ENCODE assay signal across 8 cellular contexts in genomic region chr2:27409321-27410073, GRCh38. TPM values are rescaled to one million over a fixed set of nuclear protein-coding genes. Genes with fewer than 3 reads are reported as not detected.
DNase-seq lines count a peak whose midpoint lies in the region; ATAC-seq and TF ChIP-seq lines count a peak whose summit lies in the region.

A gene with protein sequence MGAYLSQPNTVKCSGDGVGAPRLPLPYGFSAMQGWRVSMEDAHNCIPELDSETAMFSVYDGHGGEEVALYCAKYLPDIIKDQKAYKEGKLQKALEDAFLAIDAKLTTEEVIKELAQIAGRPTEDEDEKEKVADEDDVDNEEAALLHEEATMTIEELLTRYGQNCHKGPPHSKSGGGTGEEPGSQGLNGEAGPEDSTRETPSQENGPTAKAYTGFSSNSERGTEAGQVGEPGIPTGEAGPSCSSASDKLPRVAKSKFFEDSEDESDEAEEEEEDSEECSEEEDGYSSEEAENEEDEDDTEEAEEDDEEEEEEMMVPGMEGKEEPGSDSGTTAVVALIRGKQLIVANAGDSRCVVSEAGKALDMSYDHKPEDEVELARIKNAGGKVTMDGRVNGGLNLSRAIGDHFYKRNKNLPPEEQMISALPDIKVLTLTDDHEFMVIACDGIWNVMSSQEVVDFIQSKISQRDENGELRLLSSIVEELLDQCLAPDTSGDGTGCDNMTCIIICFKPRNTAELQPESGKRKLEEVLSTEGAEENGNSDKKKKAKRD (minus strand): TSS chr2:27409591. CDS start chr2:27409422, 169 bp downstream.

- peaks cover 10% of the 10 kb centered on the region for H3K4me1 Mint-ChIP-seq in endothelial cell (ENCODE audit: unreplicated experiment)

- peaks cover 49% of the 10 kb centered on the region for H3K79me2 ChIP-seq in OCI-LY3 (ENCODE audit: low read length)

- peak within 1 kb of the TSS; percentile 97 for H3K27ac Mint-ChIP-seq in endothelial cell (ENCODE audit: unreplicated experiment)

- H3K4me3 Mint-ChIP-seq in endothelial cell (ENCODE audit: unreplicated experiment): peak within 1 kb of the TSS; percentile 97

- no peaks in the 10 kb centered on the region for H3K9me3 ChIP-seq in OCI-LY3 (ENCODE audit: insufficient read depth, low read length)

- peak within 1 kb of the TSS; percentile 91 for H2AFZ ChIP-seq in OCI-LY3 (ENCODE audit: low read depth, low read length)

- 0 out of 2 replicates have a peak, but pooled peaks cover 2% of the 10 kb centered on the region for H3K27me3 ChIP-seq in OCI-LY3 (ENCODE audit: low read depth, low read length)

- DNase-seq in DMS 273 (lab: John Stamatoyannopoulos, UW; ENCODE audit: unreplicated experiment): peak; percentile 98
- DNase-seq in HuH-7.5 (ENCODE audit: low spot score): peak; percentile 70
- DNase-seq in activated CD8-positive, alpha-beta memory T cell treated with anti-CD3 and anti-CD28 coated beads, Interleukin-2, amount 50 U/mL, for 48 hours: peak; percentile 99
- peak; percentile 97 for DNase-seq in endothelial cell (ENCODE audit: low spot score)
- DNase-seq in midbrain (lab: John Stamatoyannopoulos, UW): peak; percentile 97
- DNase-seq in stimulated activated CD8-positive, alpha-beta memory T cell treated with anti-CD3 and anti-CD28 coated beads, Interleukin-2, amount 100 ng/mL, for 1 hour (ENCODE audit: low read depth in 2 of 2): peak; percentile 94

- peaks cover 9% of the 10 kb centered on the region for H3K36me3 Mint-ChIP-seq in endothelial cell (ENCODE audit: low read depth, unreplicated experiment)

- H3K27me3 Mint-ChIP-seq in endothelial cell (ENCODE audit: unreplicated experiment): peaks cover 8% of the 10 kb centered on the region

- H3K9me3 Mint-ChIP-seq in endothelial cell (ENCODE audit: unreplicated experiment): no peaks in the 10 kb centered on the region

- peaks cover 31% of the 10 kb centered on the region for H4K20me1 ChIP-seq in OCI-LY3 (ENCODE audit: insufficient read depth, low read length)

- peaks cover 19% of the 10 kb centered on the region for H3K4me1 ChIP-seq in OCI-LY3 (ENCODE audit: low read length)

- H3K9ac ChIP-seq in OCI-LY3 (ENCODE audit: low read length): peak within 1 kb of the TSS; percentile 95

- peak; percentile 90 for ATAC-seq in GM21526 (IDR thresholded peaks at IDR 0.05; ENCODE audit: low FRiP score, unreplicated experiment)

- TF ChIP-seq CTCF in OCI-LY3 (IDR thresholded peaks at IDR 0.05; ENCODE audit: low read depth, low read length) (no peak), endothelial cell (IDR thresholded peaks at IDR 0.05; ENCODE audit: unreplicated experiment) (no peak)

- H3K4me2 ChIP-seq in OCI-LY3 (ENCODE audit: low read length): peak within 1 kb of the TSS; percentile 91

- H3K36me3 ChIP-seq in OCI-LY3 (replicated peaks; ENCODE audit: low read depth, low read length): peaks cover 15% of the 10 kb centered on the region

- H3K27ac ChIP-seq in OCI-LY3 (ENCODE audit: low read length): peak within 1 kb of the TSS; percentile 71

- peak within 1 kb of the TSS; percentile 89 for H3K4me3 ChIP-seq in OCI-LY3 (ENCODE audit: low read length)

RNA-seq across cellular contexts. Expression of the gene that starts here (rescaled TPM):
- total RNA-seq in endothelial cell (ENCODE audit: unreplicated experiment): 127 TPM

Comparison
In these comparisons a context has a peak if more than half of its experiments do, and no peak if none do; other contexts are left out.
1. Peak in every context shown above with its lines: DNase-seq, ATAC-seq, H3K4me3 ChIP-seq and H3K27ac ChIP-seq.